ENCODE assay signal across 1 cellular context in the genomic region with DNA sequence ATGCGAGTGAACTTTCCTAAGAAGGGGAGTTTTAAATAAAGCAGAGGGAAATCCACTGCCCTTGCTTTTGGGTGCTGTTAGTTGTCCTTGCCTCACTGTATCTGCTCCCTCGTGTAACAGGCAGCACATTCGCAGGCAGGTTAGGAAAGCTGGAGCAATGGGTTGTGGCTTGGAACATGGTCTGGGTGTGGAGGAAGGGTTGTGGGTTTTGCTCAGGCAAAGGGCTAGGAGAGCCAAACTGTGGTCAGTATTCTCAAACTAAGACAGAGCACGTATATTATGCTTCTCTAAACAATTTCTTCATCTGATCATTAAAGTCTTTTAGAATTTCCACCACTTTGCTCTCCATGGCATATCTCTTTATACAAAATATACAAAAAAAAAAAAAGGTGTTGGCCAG.
TF ChIP-seq lines count a peak whose summit lies in the region.

No MANE protein-coding gene starts in this region.

TF ChIP-seq in IMR-90, 13 proteins besides CTCF, POLR2A, EP300 and RAD21 (continued from another document):
- TF ChIP-seq RCOR1 (IDR thresholded peaks at IDR 0.05; ENCODE audit: insufficient replicate concordance, low read length), result no peak
TF ChIP-seq in IMR-90: peak in this region for 0.
